In the genomic region with DNA sequence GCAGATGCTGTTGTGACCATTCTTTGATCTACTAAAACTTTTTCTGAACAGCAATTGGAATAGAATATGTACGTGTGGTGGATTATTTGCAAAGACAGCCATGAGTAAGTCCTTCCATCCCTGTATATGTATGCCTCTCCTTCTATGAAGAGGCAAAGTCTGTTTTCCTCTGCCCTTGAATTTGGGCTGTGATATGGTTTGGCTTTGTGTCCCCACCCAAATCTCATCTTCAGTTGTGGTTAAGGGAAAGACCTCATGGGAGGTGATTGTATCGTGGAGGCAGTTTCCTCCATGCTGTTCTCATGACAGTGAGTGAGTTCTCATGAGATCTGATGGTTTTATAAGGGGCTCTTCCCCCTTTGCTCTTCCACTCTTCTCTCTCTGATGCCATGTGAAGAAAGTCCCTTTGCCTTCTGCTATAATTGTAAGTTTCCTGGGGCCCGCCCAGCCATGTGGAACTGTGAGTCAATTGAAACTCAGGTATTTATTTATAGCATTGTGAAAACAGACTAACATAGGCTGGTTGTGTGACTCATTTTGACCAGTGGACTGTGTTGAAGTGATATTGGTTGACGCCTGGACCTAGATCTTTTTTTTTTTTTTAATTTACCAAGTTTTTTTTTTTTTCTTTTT, we compare ENCODE assay signal across 8 cellular contexts.
A peak's percentile ranks its signal among the peaks of the same experiment; 100 is the strongest.
DNase-seq lines count a peak whose midpoint lies in the region; ATAC-seq, FAIRE-seq and TF ChIP-seq lines count a peak whose summit lies in the region.

No MANE protein-coding gene starts in this region.

- H3K27ac Mint-ChIP-seq in activated naive CD8-positive, alpha-beta T cell treated with anti-CD3 and anti-CD28 coated beads, Interleukin-2, amount 50 U/mL, for 24 hours, result peak overlapping the region; percentile 92

- H3K4me3 ChIP-seq in sigmoid colon, result no peak overlapping the region

- H3K27ac ChIP-seq in sigmoid colon, result no peak overlapping the region

- no peak for TF ChIP-seq CTCF in sigmoid colon (IDR thresholded peaks at IDR 0.05)

- intact Hi-C loops in sigmoid colon (cut with DNase I), result no loop called here

- H3K4me1 ChIP-seq in sigmoid colon, result no peaks in the 10 kb centered on the region

- H3K36me3 Mint-ChIP-seq in activated naive CD8-positive, alpha-beta T cell treated with anti-CD3 and anti-CD28 coated beads, Interleukin-2, amount 50 U/mL, for 24 hours (ENCODE audit: low read depth), result peaks cover 10% of the 10 kb centered on the region

- no peaks in the 10 kb centered on the region for H3K27me3 ChIP-seq in sigmoid colon

- peaks cover 28% of the 10 kb centered on the region for H3K4me1 Mint-ChIP-seq in activated naive CD8-positive, alpha-beta T cell treated with anti-CD3 and anti-CD28 coated beads, Interleukin-2, amount 50 U/mL, for 24 hours

- ATAC-seq in GM21515 (IDR thresholded peaks at IDR 0.05; ENCODE audit: unreplicated experiment), result peak; percentile 95
- ATAC-seq in activated naive CD8-positive, alpha-beta T cell treated with anti-CD3 and anti-CD28 coated beads, Interleukin-2, amount 50 U/mL, for 24 hours, result peak; percentile 95

- H3K27me3 Mint-ChIP-seq in activated naive CD8-positive, alpha-beta T cell treated with anti-CD3 and anti-CD28 coated beads, Interleukin-2, amount 50 U/mL, for 24 hours, result peaks cover 2% of the 10 kb centered on the region

- peaks cover 12% of the 10 kb centered on the region for H3K9me3 Mint-ChIP-seq in activated naive CD8-positive, alpha-beta T cell treated with anti-CD3 and anti-CD28 coated beads, Interleukin-2, amount 50 U/mL, for 24 hours

- no peaks in the 10 kb centered on the region for H3K9me3 ChIP-seq in sigmoid colon

- no peak for TF ChIP-seq EP300 in sigmoid colon (IDR thresholded peaks at IDR 0.05)

- peak overlapping the region; percentile 2 for H3K4me3 Mint-ChIP-seq in activated naive CD8-positive, alpha-beta T cell treated with anti-CD3 and anti-CD28 coated beads, Interleukin-2, amount 50 U/mL, for 24 hours

- peak; percentile 11 for DNase-seq in COLO668 (lab: John Stamatoyannopoulos, UW; ENCODE audit: unreplicated experiment)
- no peak for DNase-seq in HTR-8/SVneo (ENCODE audit: insufficient read length, low spot score)
- DNase-seq in activated naive CD8-positive, alpha-beta T cell treated with anti-CD3 and anti-CD28 coated beads, Interleukin-2, amount 50 U/mL, for 24 hours, result peak; percentile 58
- peak; percentile 8 to 36 for DNase-seq in stimulated activated CD8-positive, alpha-beta memory T cell treated with anti-CD3 and anti-CD28 coated beads, Interleukin-15, amount 100 ng/mL, for 4 hours (ENCODE audit: low read depth in 2 of 2)
- DNase-seq in cerebellar cortex (ENCODE audit: low spot score), result no peak
- DNase-seq in sigmoid colon, result no peak
- no peak for DNase-seq in epidermal melanocyte (ENCODE audit: insufficient read length, low spot score)

- no peak for TF ChIP-seq POLR2A in sigmoid colon (IDR thresholded peaks at IDR 0.05)

- no peaks in the 10 kb centered on the region for H3K36me3 ChIP-seq in sigmoid colon

- FAIRE-seq in HTR-8/SVneo (lab: Jason Lieb, UNC), result peak; percentile 42

- 73 to 92% methylated on average over 4 of the region's 4 CpGs for WGBS in sigmoid colon, 2 donors

Comparison
In these comparisons a context has a peak if more than half of its experiments do, and no peak if none do; other contexts are left out.
1. DNase-seq: peak in COLO668 (single experiment), activated naive CD8-positive, alpha-beta T cell treated with anti-CD3 and anti-CD28 coated beads, Interleukin-2, amount 50 U/mL, for 24 hours (single experiment) and stimulated activated CD8-positive, alpha-beta memory T cell treated with anti-CD3 and anti-CD28 coated beads, Interleukin-15, amount 100 ng/mL, for 4 hours (2 of 2); none in HTR-8/SVneo (single experiment), cerebellar cortex (single experiment), sigmoid colon (single experiment) and epidermal melanocyte (single experiment).